In genomic region chrX:40651620-40652223, GRCh38 we compare ENCODE assay signal across 8 cellular contexts. TPM values are rescaled to one million over a fixed set of nuclear protein-coding genes. Genes with fewer than 3 reads are reported as not detected.
DNase-seq lines count a peak whose midpoint lies in the region; ATAC-seq and TF ChIP-seq lines count a peak whose summit lies in the region.

No MANE protein-coding gene starts in this region.

- H3K9me3 ChIP-seq in CD4-positive, alpha-beta memory T cell (ENCODE audit: control insufficient read depth in 1 of 2, low read length in 2 of 2): no peaks in the 10 kb centered on the region
- H3K9me3 ChIP-seq in Peyer's patch (no peaks in the 10 kb centered on the region), upper lobe of right lung (no peaks in the 10 kb centered on the region)

- no peak overlapping the region for H3K4me3 Mint-ChIP-seq in CD4-positive, alpha-beta memory T cell
- H3K4me3 Mint-ChIP-seq in activated T-cell treated with anti-CD3 and anti-CD28 coated beads, Interleukin-2, amount 50 U/mL, for 72 hours: no peak overlapping the region
- H3K4me3 Mint-ChIP-seq in osteocyte (ENCODE audit: unreplicated experiment): no peak overlapping the region
- H3K4me3 Mint-ChIP-seq in stimulated activated memory B cell treated with anti-CD40 and anti-IgM and Interleukin-4, amounts not matched to agents 10 μg/mL and 1 μg/mL and 100 μg/mL, for 72 hours: no peak overlapping the region

- peaks cover 4% of the 10 kb centered on the region for H3K36me3 ChIP-seq in CD4-positive, alpha-beta memory T cell (ENCODE audit: insufficient read depth, low read length)
- no peaks in the 10 kb centered on the region for H3K36me3 ChIP-seq in KMS-11 (ENCODE audit: insufficient read depth)
- H3K36me3 ChIP-seq in Peyer's patch: peaks cover 0 to 9% (median 0%) of the 10 kb centered on the region in 3 donors
- peaks cover 16% of the 10 kb centered on the region for H3K36me3 ChIP-seq in upper lobe of right lung

- no peaks in the 10 kb centered on the region for H3K27me3 Mint-ChIP-seq in CD4-positive, alpha-beta memory T cell
- H3K27me3 Mint-ChIP-seq in activated T-cell treated with anti-CD3 and anti-CD28 coated beads, Interleukin-2, amount 50 U/mL, for 72 hours (ENCODE audit: low read depth): no peaks in the 10 kb centered on the region
- no peaks in the 10 kb centered on the region for H3K27me3 Mint-ChIP-seq in osteocyte (ENCODE audit: unreplicated experiment)
- H3K27me3 Mint-ChIP-seq in stimulated activated memory B cell treated with anti-CD40 and anti-IgM and Interleukin-4, amounts not matched to agents 10 μg/mL and 1 μg/mL and 100 μg/mL, for 72 hours: no peaks in the 10 kb centered on the region

- peaks cover 5% of the 10 kb centered on the region for H3K4me1 ChIP-seq in CD4-positive, alpha-beta memory T cell (ENCODE audit: insufficient read depth, low read length)
- peaks cover 17% of the 10 kb centered on the region for H3K4me1 ChIP-seq in KMS-11 (ENCODE audit: low read depth, poor library complexity, severe bottlenecking)
- H3K4me1 ChIP-seq in Peyer's patch: no peaks in the 10 kb centered on the region
- H3K4me1 ChIP-seq in upper lobe of right lung: no peaks in the 10 kb centered on the region

- no peak for ATAC-seq in activated T-cell treated with anti-CD3 and anti-CD28 coated beads, Interleukin-2, amount 50 U/mL, for 72 hours (replicated peaks in 1 of 2)
- ATAC-seq in upper lobe of right lung: peak; percentile 46
- ATAC-seq in stimulated activated memory B cell treated with anti-CD40 and anti-IgM and Interleukin-4, amounts not matched to agents 10 μg/mL and 1 μg/mL and 100 μg/mL, for 72 hours: no peak

- CTCF ChIA-PET in CD4-positive, alpha-beta memory T cell (lab: Charles Lee; ENCODE audit: partially characterized antibody): interaction anchor here (0.7 to 4.7 kb wide), 23 partner anchors 9 to 603 kb away, joined by 3 to 88 read pairs (median 5); partner anchors contain the start of genes MED14 and USP9X

- peaks cover 0 to 2% (median 0%) of the 10 kb centered on the region in 8 donors for H3K9me3 Mint-ChIP-seq in CD4-positive, alpha-beta memory T cell
- H3K9me3 Mint-ChIP-seq in activated T-cell treated with anti-CD3 and anti-CD28 coated beads, Interleukin-2, amount 50 U/mL, for 72 hours: no peaks in the 10 kb centered on the region
- H3K9me3 Mint-ChIP-seq in osteocyte (ENCODE audit: unreplicated experiment): no peaks in the 10 kb centered on the region
- no peaks in the 10 kb centered on the region for H3K9me3 Mint-ChIP-seq in stimulated activated memory B cell treated with anti-CD40 and anti-IgM and Interleukin-4, amounts not matched to agents 10 μg/mL and 1 μg/mL and 100 μg/mL, for 72 hours

- no peaks in the 10 kb centered on the region for H3K27me3 ChIP-seq in CD4-positive, alpha-beta memory T cell (ENCODE audit: insufficient read depth, low read length)
- no peaks in the 10 kb centered on the region for H3K27me3 ChIP-seq in KMS-11 (ENCODE audit: insufficient read depth, low read depth)
- H3K27me3 ChIP-seq in Peyer's patch: no peaks in the 10 kb centered on the region
- H3K27me3 ChIP-seq in upper lobe of right lung: no peaks in the 10 kb centered on the region

- no peak overlapping the region for H3K4me3 ChIP-seq in CD4-positive, alpha-beta memory T cell (ENCODE audit: low read length in 2 of 2)
- H3K4me3 ChIP-seq in KMS-11 (IDR thresholded peaks at IDR 0.05; ENCODE audit: insufficient read depth, low read depth, low read length): no peak overlapping the region
- no peak overlapping the region for H3K4me3 ChIP-seq in Peyer's patch
- H3K4me3 ChIP-seq in upper lobe of right lung: no peak overlapping the region

- DNase-seq in CD4-positive, alpha-beta memory T cell: peak; percentile 66 to 78 (median 78)
- peak; percentile 47 to 90 (median 82) for DNase-seq in Peyer's patch
- peak; percentile 66 to 72 for DNase-seq in activated T-cell treated with anti-CD3 and anti-CD28 coated beads, Interleukin-2, amount 50 U/mL, for 72 hours
- DNase-seq in fibroblast of the conjunctiva (ENCODE audit: low read depth): peak; percentile 55
- DNase-seq in osteocyte (ENCODE audit: extremely low spot score, unreplicated experiment): no peak
- no peak for DNase-seq in upper lobe of right lung

- intact Hi-C loops in CD4-positive, alpha-beta memory T cell (cut with micrococcal nuclease): loop anchor here (1.0 to 5.0 kb wide), 5 partner anchors 84 to 602 kb away; partner anchors contain the start of gene MED14
- intact Hi-C loops in upper lobe of right lung (cut with DNase I): no loop called here

- H3K4me1 Mint-ChIP-seq in CD4-positive, alpha-beta memory T cell: peaks cover 2 to 20% (median 4%) of the 10 kb centered on the region in 4 donors
- peaks cover 7% of the 10 kb centered on the region for H3K4me1 Mint-ChIP-seq in activated T-cell treated with anti-CD3 and anti-CD28 coated beads, Interleukin-2, amount 50 U/mL, for 72 hours (ENCODE audit: low read depth)
- H3K4me1 Mint-ChIP-seq in osteocyte (ENCODE audit: unreplicated experiment): peaks cover 4% of the 10 kb centered on the region
- peaks cover 11% of the 10 kb centered on the region for H3K4me1 Mint-ChIP-seq in stimulated activated memory B cell treated with anti-CD40 and anti-IgM and Interleukin-4, amounts not matched to agents 10 μg/mL and 1 μg/mL and 100 μg/mL, for 72 hours

- H3K27ac ChIP-seq in CD4-positive, alpha-beta memory T cell (ENCODE audit: low read depth, low read length): no peak overlapping the region
- H3K27ac ChIP-seq in KMS-11 (no peak overlapping the region), Peyer's patch (no peak overlapping the region), upper lobe of right lung (no peak overlapping the region)

- POLR2A ChIA-PET in CD4-positive, alpha-beta memory T cell (lab: Charles Lee; ENCODE audit: partially characterized antibody): interaction anchor here (0.6 to 3.2 kb wide), 5 partner anchors 13 to 463 kb away, joined by 3 to 16 read pairs (median 3); partner anchors contain the start of genes ATP6AP2, MED14 and USP9X

- no peak overlapping the region for H3K4me2 ChIP-seq in KMS-11

- H2AFZ ChIP-seq in KMS-11 (ENCODE audit: low read depth): no peak overlapping the region

- H3K27ac Mint-ChIP-seq in CD4-positive, alpha-beta memory T cell: peak overlapping the region in 5 of 7 donors; percentile 4 to 53 (median 5)
- no peak overlapping the region for H3K27ac Mint-ChIP-seq in activated T-cell treated with anti-CD3 and anti-CD28 coated beads, Interleukin-2, amount 50 U/mL, for 72 hours
- no peak overlapping the region for H3K27ac Mint-ChIP-seq in osteocyte (ENCODE audit: unreplicated experiment)
- H3K27ac Mint-ChIP-seq in stimulated activated memory B cell treated with anti-CD40 and anti-IgM and Interleukin-4, amounts not matched to agents 10 μg/mL and 1 μg/mL and 100 μg/mL, for 72 hours: no peak overlapping the region

- TF ChIP-seq POLR2A in Peyer's patch (IDR thresholded peaks at IDR 0.05): no peak

- no peaks in the 10 kb centered on the region for H4K20me1 ChIP-seq in KMS-11 (ENCODE audit: insufficient read depth)

- H3K9ac ChIP-seq in KMS-11: no peak overlapping the region

- peaks cover 2% of the 10 kb centered on the region; the same call in 1 of the 2 replicates for H3K79me2 ChIP-seq in KMS-11 (ENCODE audit: insufficient read depth, low read depth)

- peaks cover 11 to 26% of the 10 kb centered on the region in 2 donors for H3K36me3 Mint-ChIP-seq in CD4-positive, alpha-beta memory T cell
- H3K36me3 Mint-ChIP-seq in activated T-cell treated with anti-CD3 and anti-CD28 coated beads, Interleukin-2, amount 50 U/mL, for 72 hours (ENCODE audit: insufficient read depth in 2 of 2): peaks cover 2 to 4% of the 10 kb centered on the region in 2 donors
- peaks cover 4% of the 10 kb centered on the region for H3K36me3 Mint-ChIP-seq in osteocyte (ENCODE audit: unreplicated experiment)
- H3K36me3 Mint-ChIP-seq in stimulated activated memory B cell treated with anti-CD40 and anti-IgM and Interleukin-4, amounts not matched to agents 10 μg/mL and 1 μg/mL and 100 μg/mL, for 72 hours: peaks cover 25% of the 10 kb centered on the region

- TF ChIP-seq CTCF in KMS-11 (conservative IDR thresholded peaks at IDR 0.05; ENCODE audit: low read depth, low read length) (peak; percentile 76), Peyer's patch (IDR thresholded peaks at IDR 0.05) (peak; percentile 63 to 95 (median 80)), osteocyte (IDR thresholded peaks at IDR 0.05) (peak; percentile 84), upper lobe of right lung (IDR thresholded peaks at IDR 0.05) (peak; percentile 69)

RNA-seq across cellular contexts. Expression of gene CXorf38, which starts 4.4 kb away (rescaled TPM):
- 10 to 100 TPM; 25.7 to 26.7 TPM for total RNA-seq in CD4-positive, alpha-beta memory T cell
- polyA plus RNA-seq in CD4-positive, alpha-beta memory T cell: 10 to 100 TPM; 27.3 to 38.7 TPM
- total RNA-seq in Peyer's patch (10 to 100 TPM; 11.4 to 41.3 (median 22.5) TPM), osteocyte (9.9 and 11.4 TPM in 2 replicates), upper lobe of right lung (14.1 TPM)
- total RNA-seq in activated T-cell treated with anti-CD3 and anti-CD28 coated beads, Interleukin-2, amount 50 U/mL, for 72 hours: 10 to 100 TPM; 25.0 to 33.3 TPM

RNA-seq across cellular contexts. Expression of gene MPC1L, which starts 28.5 kb away (rescaled TPM):
- total RNA-seq in CD4-positive, alpha-beta memory T cell: not detected
- not detected for polyA plus RNA-seq in CD4-positive, alpha-beta memory T cell
- not detected for total RNA-seq in Peyer's patch
- total RNA-seq in activated T-cell treated with anti-CD3 and anti-CD28 coated beads, Interleukin-2, amount 50 U/mL, for 72 hours: not detected
- total RNA-seq in osteocyte: not detected in 2 replicates
- total RNA-seq in upper lobe of right lung: not detected

Comparison
In these comparisons a context has a peak if more than half of its experiments do, and no peak if none do; other contexts are left out.
1. DNase-seq: peak in CD4-positive, alpha-beta memory T cell (5 of 5), Peyer's patch (3 of 3), activated T-cell treated with anti-CD3 and anti-CD28 coated beads, Interleukin-2, amount 50 U/mL, for 72 hours (2 of 2) and fibroblast of the conjunctiva (single experiment); none in osteocyte (single experiment) and upper lobe of right lung (single experiment).
2. H3K27ac Mint-ChIP-seq: peak in CD4-positive, alpha-beta memory T cell (5 of 7); none in activated T-cell treated with anti-CD3 and anti-CD28 coated beads, Interleukin-2, amount 50 U/mL, for 72 hours (single experiment), osteocyte (single experiment) and stimulated activated memory B cell treated with anti-CD40 and anti-IgM and Interleukin-4, amounts not matched to agents 10 μg/mL and 1 μg/mL and 100 μg/mL, for 72 hours (single experiment).
3. Peak in every context shown above with its lines, with median percentiles within 50 percentile points of each other: CTCF ChIP-seq.